ENCODE assay signal across 8 cellular contexts in the genomic region with DNA sequence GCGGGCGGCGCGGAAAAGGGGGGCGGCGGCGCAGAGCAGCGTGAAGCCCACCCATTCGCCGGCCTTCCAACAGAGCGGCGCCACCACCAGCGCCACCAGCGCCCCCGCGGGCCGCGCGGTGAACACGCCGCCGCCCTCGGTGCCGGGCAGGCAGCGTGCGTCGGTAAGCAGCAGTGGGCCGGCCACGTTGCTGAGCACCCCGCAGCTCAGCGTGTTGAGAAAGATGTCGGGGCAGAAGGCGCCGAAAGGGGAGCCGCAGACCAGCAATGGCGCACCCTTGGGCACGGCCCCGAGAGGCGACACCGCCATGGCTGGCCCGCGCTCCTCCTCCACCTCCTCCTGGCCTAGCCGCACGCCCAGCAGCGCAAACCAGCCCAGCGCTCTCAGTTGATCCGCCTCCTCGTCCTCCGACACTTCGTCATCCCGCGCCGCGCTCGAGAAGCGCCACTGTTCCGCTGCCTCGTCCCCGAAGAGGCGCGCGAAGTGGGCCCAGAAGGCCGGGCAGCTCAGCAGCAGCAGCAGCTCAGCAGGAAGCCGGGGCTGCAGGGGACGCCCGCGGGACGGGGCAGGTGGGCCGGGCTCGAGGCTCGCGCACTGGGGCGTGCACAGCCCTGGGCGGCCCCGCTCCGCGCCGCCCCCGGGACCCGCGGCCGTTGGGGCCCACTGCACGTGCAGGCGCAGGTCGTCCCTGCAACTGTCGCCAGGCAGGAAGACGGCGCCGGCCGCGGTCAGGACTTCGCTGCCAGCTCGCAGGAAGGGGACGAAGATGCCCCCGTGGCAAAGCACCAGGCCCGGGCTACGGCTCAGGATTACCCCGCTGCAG. TPM values are rescaled to one million over a fixed set of nuclear protein-coding genes. Genes with fewer than 3 reads are reported as not detected.
DNase-seq lines count a peak whose midpoint lies in the region; ATAC-seq lines count a peak whose summit lies in the region.

No MANE protein-coding gene starts in this region.

- peak; percentile 79 for DNase-seq in DMS 273 (lab: John Stamatoyannopoulos, UW; ENCODE audit: unreplicated experiment)
- no peak for DNase-seq in DMS 273 treated with DMSO at 0.1 percent for 48 hours (lab: John Stamatoyannopoulos, UW)
- DNase-seq in NCI-H1092 treated with DMSO at 0.1 percent for 48 hours (lab: John Stamatoyannopoulos, UW), result peak; percentile 55
- DNase-seq in activated CD4-positive, CD25-positive, alpha-beta regulatory T cell treated with anti-CD3 and anti-CD28 coated beads, Interleukin-2, amount 50 U/mL, for 72 hours, result peak; percentile 76
- peak; percentile 50 for DNase-seq in cerebellum (ENCODE audit: low spot score)
- DNase-seq in stimulated activated CD4-positive, alpha-beta T cell treated with anti-CD3 and anti-CD28 coated beads, Interleukin-1b, Interleukin-23, amount 100 ng/mL, for 4 hours (ENCODE audit: low read depth in 2 of 2), result peak; percentile 57 to 59

- H3K27me3 ChIP-seq in layer of hippocampus (ENCODE audit: control insufficient read depth, insufficient read depth, low read length), result no peaks in the 10 kb centered on the region

- ATAC-seq in HG02678 (IDR thresholded peaks at IDR 0.05; ENCODE audit: unreplicated experiment), result peak; percentile 49

- peak overlapping the region; percentile 88 for H3K27ac ChIP-seq in layer of hippocampus (ENCODE audit: low read depth, low read length)

RNA-seq across cellular contexts. Expression of a gene that starts 0.6 kb away (rescaled TPM):
- total RNA-seq in cerebellum, result 8.5 TPM

RNA-seq across cellular contexts. Expression of a gene that starts 13.3 kb away (rescaled TPM):
- 1.4 TPM for total RNA-seq in cerebellum

RNA-seq across cellular contexts. Expression of a gene that starts 24.4 kb away (rescaled TPM):
- total RNA-seq in cerebellum, result 98.9 TPM
